13 cellular contexts compared by ENCODE assay signal in genomic region chr5:112025729-112026128, GRCh38.
DNase-seq lines count a peak whose midpoint lies in the region; ATAC-seq and TF ChIP-seq lines count a peak whose summit lies in the region.
"Had no signal": no experiment of that assay in that cellular context is flagged by ENCODE, and none has a peak within 500 bp of the region (broad histone marks: within the 10 kb centered on the region; RNA-seq: fewer than 3 reads in every experiment).

No MANE protein-coding gene starts in this region.

- WGBS in heart right ventricle, 2 donors, result 0% methylated on average over 1 of the region's 1 CpG

- no peak for DNase-seq in activated T-cell treated with anti-CD3 and anti-CD28 coated beads, Interleukin-2, amount 50 U/mL, for 72 hours
- no peak for DNase-seq in activated T-cell treated with anti-CD3 and anti-CD28 coated beads, Interleukin-2, amount 50 U/mL, for 48 hours
- no peak for DNase-seq in endothelial cell (ENCODE audit: low spot score)
- no peak for DNase-seq in stimulated activated naive CD4-positive, alpha-beta T cell (lab: John Stamatoyannopoulos, UW)
- DNase-seq in heart right ventricle, result no peak
- DNase-seq in OCI-M2 (lab: John Stamatoyannopoulos, UW; ENCODE audit: unreplicated experiment), result no peak
- DNase-seq: 8988T; CD4-positive, alpha-beta T cell; mucosa of descending colon had no signal

- H3K4me1 ChIP-seq in heart right ventricle, result no peaks in the 10 kb centered on the region

- H3K27me3 Mint-ChIP-seq in activated T-cell treated with anti-CD3 and anti-CD28 coated beads, Interleukin-2, amount 50 U/mL, for 72 hours (ENCODE audit: low read depth), result no peaks in the 10 kb centered on the region
- no peaks in the 10 kb centered on the region for H3K27me3 Mint-ChIP-seq in endothelial cell (ENCODE audit: unreplicated experiment)
- H3K27me3 Mint-ChIP-seq: activated naive CD8-positive, alpha-beta T cell; CD4-positive, alpha-beta T cell had no signal

- no peak overlapping the region for H3K27ac ChIP-seq in heart right ventricle
- H3K27ac ChIP-seq: SK-N-MC had no signal

- intact Hi-C loops in heart right ventricle (cut with DNase I), result no loop called here

- H3K27ac Mint-ChIP-seq in activated T-cell treated with anti-CD3 and anti-CD28 coated beads, Interleukin-2, amount 50 U/mL, for 72 hours, result no peak overlapping the region
- H3K27ac Mint-ChIP-seq in endothelial cell (ENCODE audit: unreplicated experiment), result no peak overlapping the region
- H3K27ac Mint-ChIP-seq: activated naive CD8-positive, alpha-beta T cell; CD4-positive, alpha-beta T cell had no signal

- peaks cover 0 to 12% (median 0%) of the 10 kb centered on the region in 11 donors for H3K9me3 ChIP-seq in heart right ventricle
- H3K9me3 ChIP-seq: mucosa of descending colon had no signal

- peak; percentile 22 to 62 for ATAC-seq in activated T-cell treated with anti-CD3 and anti-CD28 coated beads, Interleukin-2, amount 50 U/mL, for 72 hours (replicated peaks in 1 of 2)
- ATAC-seq in HG02852 (IDR thresholded peaks at IDR 0.05; ENCODE audit: unreplicated experiment) (peak; percentile 73), HG03432 (IDR thresholded peaks at IDR 0.05; ENCODE audit: unreplicated experiment) (peak; percentile 89), heart right ventricle (no peak)
- ATAC-seq: mucosa of descending colon had no signal

- H3K4me1 Mint-ChIP-seq in activated T-cell treated with anti-CD3 and anti-CD28 coated beads, Interleukin-2, amount 50 U/mL, for 72 hours (ENCODE audit: low read depth), result no peaks in the 10 kb centered on the region
- H3K4me1 Mint-ChIP-seq in endothelial cell (ENCODE audit: unreplicated experiment), result no peaks in the 10 kb centered on the region

- no peaks in the 10 kb centered on the region for H3K9me3 Mint-ChIP-seq in activated T-cell treated with anti-CD3 and anti-CD28 coated beads, Interleukin-2, amount 50 U/mL, for 72 hours
- no peaks in the 10 kb centered on the region for H3K9me3 Mint-ChIP-seq in endothelial cell (ENCODE audit: unreplicated experiment)
- H3K9me3 Mint-ChIP-seq: CD4-positive, alpha-beta T cell had no signal

- no peaks in the 10 kb centered on the region for H3K27me3 ChIP-seq in heart right ventricle

- no peak overlapping the region for H3K4me3 ChIP-seq in heart right ventricle
- H3K4me3 ChIP-seq: mucosa of descending colon, SK-N-MC had no signal

- no peaks in the 10 kb centered on the region for H3K36me3 Mint-ChIP-seq in activated T-cell treated with anti-CD3 and anti-CD28 coated beads, Interleukin-2, amount 50 U/mL, for 72 hours (ENCODE audit: insufficient read depth in 2 of 2)
- no peaks in the 10 kb centered on the region for H3K36me3 Mint-ChIP-seq in endothelial cell (ENCODE audit: low read depth, unreplicated experiment)
- H3K36me3 Mint-ChIP-seq: activated naive CD8-positive, alpha-beta T cell had no signal

- no peak for TF ChIP-seq CTCF in endothelial cell (IDR thresholded peaks at IDR 0.05; ENCODE audit: unreplicated experiment)
- TF ChIP-seq CTCF in heart right ventricle (IDR thresholded peaks at IDR 0.05), result no peak

- H3K36me3 ChIP-seq in heart right ventricle, result no peaks in the 10 kb centered on the region

- H3K4me3 Mint-ChIP-seq in activated T-cell treated with anti-CD3 and anti-CD28 coated beads, Interleukin-2, amount 50 U/mL, for 72 hours, result no peak overlapping the region
- no peak overlapping the region for H3K4me3 Mint-ChIP-seq in endothelial cell (ENCODE audit: unreplicated experiment)
- H3K4me3 Mint-ChIP-seq: activated naive CD8-positive, alpha-beta T cell; CD4-positive, alpha-beta T cell had no signal

Comparison
In these comparisons a context has a peak if more than half of its experiments do, and no peak if none do; other contexts are left out.
1. ATAC-seq: peak in activated T-cell treated with anti-CD3 and anti-CD28 coated beads, Interleukin-2, amount 50 U/mL, for 72 hours (2 of 2), HG02852 (single experiment) and HG03432 (single experiment); none in heart right ventricle (0 of 8).